22 cellular contexts compared by ENCODE assay signal in the genomic region with DNA sequence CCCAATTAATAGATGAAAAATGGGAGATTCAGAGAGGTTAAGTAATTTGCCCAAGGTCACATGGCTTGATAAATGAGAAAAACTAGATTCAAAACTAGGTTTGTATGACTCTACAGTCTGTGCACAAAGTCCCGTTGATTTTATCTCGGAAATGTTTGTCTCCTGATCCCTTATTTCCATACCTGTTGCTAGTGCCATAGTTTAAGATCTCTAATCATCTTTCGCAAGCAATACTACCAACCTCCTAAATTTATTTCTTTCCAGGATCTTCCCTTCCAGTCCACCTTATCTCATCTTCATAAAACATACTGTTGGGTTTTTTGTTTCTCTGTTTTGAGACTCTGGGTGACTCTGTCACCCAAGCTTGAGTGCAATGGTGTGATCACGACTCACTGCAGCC. TPM values are rescaled to one million over a fixed set of nuclear protein-coding genes. Genes with fewer than 3 reads are reported as not detected.
A peak's percentile ranks its signal among the peaks of the same experiment; 100 is the strongest.
DNase-seq lines count a peak whose midpoint lies in the region; ATAC-seq and TF ChIP-seq lines count a peak whose summit lies in the region.
"Had no signal": no experiment of that assay in that cellular context is flagged by ENCODE, and none has a peak within 500 bp of the region (broad histone marks: within the 10 kb centered on the region; RNA-seq: fewer than 3 reads in every experiment).

No MANE protein-coding gene starts in this region.

- no TSS peak for BruUV-seq in mammary epithelial cell (replicated peaks; lab: Mats Ljungman, UMichigan)

- POLR2A ChIA-PET in CD8-positive, alpha-beta T cell (lab: Charles Lee) = interaction anchor here (4.5 kb wide), 1 partner anchor 19 kb away, joined by 25 read pairs; no protein-coding TSS in a partner anchor

- dilution Hi-C loops in mammary epithelial cell (cut with HindIII; ENCODE audit: low sequenced_read_pairs) = no loop called here

- peak overlapping the region; percentile 4 to 24 for H3K4me3 Mint-ChIP-seq in activated T-cell treated with anti-CD3 and anti-CD28 coated beads, Interleukin-2, amount 50 U/mL, for 72 hours
- no peak overlapping the region for H3K4me3 Mint-ChIP-seq in CD8-positive, alpha-beta T cell

- H4K20me1 ChIP-seq in mammary epithelial cell (ENCODE audit: insufficient read depth, low read length) = no peaks in the 10 kb centered on the region

- TF ChIP-seq POLR2A in NB4 (IDR thresholded peaks at IDR 0.05; ENCODE audit: extremely low read depth, insufficient read length) = no peak

- peaks cover 0 to 12% of the 10 kb centered on the region in 2 donors for H3K36me3 Mint-ChIP-seq in activated T-cell treated with anti-CD3 and anti-CD28 coated beads, Interleukin-2, amount 50 U/mL, for 72 hours (ENCODE audit: insufficient read depth in 2 of 2)
- peaks cover 17% of the 10 kb centered on the region for H3K36me3 Mint-ChIP-seq in CD8-positive, alpha-beta T cell

- no peak overlapping the region for H2AFZ ChIP-seq in mammary epithelial cell (ENCODE audit: low read depth, low read length)

- CTCF ChIA-PET in CD8-positive, alpha-beta T cell (lab: Charles Lee) = interaction anchor here (0.6 kb wide), 1 partner anchor 13 kb away, joined by 3 read pairs; no protein-coding TSS in a partner anchor
- CTCF ChIA-PET in mammary epithelial cell (lab: Charles Lee; ENCODE audit: low non-redundant PET) = no interaction called here

- ATAC-seq in activated T-cell treated with anti-CD3 and anti-CD28 coated beads, Interleukin-2, amount 50 U/mL, for 72 hours (replicated peaks in 1 of 2) = no peak
- no peak for ATAC-seq in CD8-positive, alpha-beta T cell
- ATAC-seq in GM19351 (IDR thresholded peaks at IDR 0.05; ENCODE audit: unreplicated experiment) = no peak
- ATAC-seq: body of pancreas had no signal

- no peak overlapping the region for H3K9ac ChIP-seq in mammary epithelial cell (ENCODE audit: insufficient read depth, low read length)

- peak overlapping the region; percentile 11 for H3K4me2 ChIP-seq in mammary epithelial cell (ENCODE audit: insufficient read depth, low read depth, low read length)

- H3K9me3 Mint-ChIP-seq in activated T-cell treated with anti-CD3 and anti-CD28 coated beads, Interleukin-2, amount 50 U/mL, for 72 hours = no peaks in the 10 kb centered on the region
- H3K9me3 Mint-ChIP-seq in CD8-positive, alpha-beta T cell = no peaks in the 10 kb centered on the region

- in situ Hi-C loops in mammary epithelial cell (cut with MboI; ENCODE audit: low sequenced_read_pairs in 2 of 2) = loop anchor here in 1 of 2 donors (10.0 kb wide), 1 partner anchor 105 kb away; the partner anchor contains the start of gene FKBP9

- no peak overlapping the region for H3K27ac ChIP-seq in CD8-positive, alpha-beta T cell (ENCODE audit: low read depth, low read length)
- H3K27ac ChIP-seq in mammary epithelial cell (ENCODE audit: insufficient read depth, low read depth, low read length) = no peak overlapping the region
- H3K27ac ChIP-seq: adrenal gland, body of pancreas, SJCRH30, thoracic aorta had no signal

- no peak for DNase-seq in activated T-cell treated with anti-CD3 and anti-CD28 coated beads, Interleukin-2, amount 50 U/mL, for 72 hours
- no peak for DNase-seq in activated T-cell treated with anti-CD3 and anti-CD28 coated beads, Interleukin-2, amount 50 U/mL, for 1 hour
- no peak for DNase-seq in CD8-positive, alpha-beta T cell
- DNase-seq in NB4 (ENCODE audit: low read depth) (no peak), mammary epithelial cell (no peak), NCI-H128 (lab: John Stamatoyannopoulos, UW; ENCODE audit: unreplicated experiment) (no peak), cerebellar nuclear complex (lab: John Stamatoyannopoulos, UW) (no peak)
- DNase-seq: activated effector memory CD4-positive, alpha-beta T cell treated with Interleukin-2 at 50 U/mL for 16 hours; adrenal gland; body of pancreas; Calu3; DMS79 treated with DMSO at 0.1 percent for 48 hours; hypothalamus; mesenchymal stem cell; NCI-H1092 treated with DMSO at 0.1 percent for 48 hours; NCI-H187 treated with DMSO at 0.1 percent for 48 hours; NCI-H526; SJCRH30; stimulated activated naive CD4-positive, alpha-beta T cell treated with Interleukin-2 at 50 U/mL for 16 hours; T-helper 1 cell had no signal

- H3K4me1 Mint-ChIP-seq in activated T-cell treated with anti-CD3 and anti-CD28 coated beads, Interleukin-2, amount 50 U/mL, for 72 hours (ENCODE audit: low read depth) = peaks cover 52% of the 10 kb centered on the region
- H3K4me1 Mint-ChIP-seq in CD8-positive, alpha-beta T cell (ENCODE audit: low read depth) = peaks cover 63% of the 10 kb centered on the region

- H3K27ac Mint-ChIP-seq in activated T-cell treated with anti-CD3 and anti-CD28 coated beads, Interleukin-2, amount 50 U/mL, for 72 hours = peak overlapping the region; percentile 30
- peak overlapping the region; percentile 2 for H3K27ac Mint-ChIP-seq in CD8-positive, alpha-beta T cell

- no peak overlapping the region for H3K4me3 ChIP-seq in CD8-positive, alpha-beta T cell (ENCODE audit: low read depth, low read length)
- peak overlapping the region; percentile 94 for H3K4me3 ChIP-seq in NB4 (ENCODE audit: low read depth, low read length)
- H3K4me3 ChIP-seq in mammary epithelial cell (replicated peaks in 1 of 3; ENCODE audit: insufficient read depth in 1 of 3, low read depth in 2 of 3, low read length in 3 of 3) = no peak overlapping the region
- H3K4me3 ChIP-seq: adrenal gland, body of pancreas, SJCRH30, thoracic aorta had no signal

- intact Hi-C loops in CD8-positive, alpha-beta T cell (cut with DNase I, micrococcal nuclease) = loop anchor here in 1 of 2 experiments (5.0 to 10.0 kb wide), 2 partner anchors 95 to 1978 kb away; partner anchors contain the start of gene DPY19L1
- intact Hi-C loops in mammary epithelial cell (cut with micrococcal nuclease) = loop anchor here (5.0 kb wide), 1 partner anchor 167 kb away; the partner anchor contains the start of gene KBTBD2

- H3K36me3 ChIP-seq in CD8-positive, alpha-beta T cell (ENCODE audit: insufficient read depth, low read length) = no peaks in the 10 kb centered on the region
- H3K36me3 ChIP-seq in mammary epithelial cell (ENCODE audit: insufficient read depth, low read length) = no peaks in the 10 kb centered on the region
- H3K36me3 ChIP-seq: adrenal gland, thoracic aorta had no signal

- H3K79me2 ChIP-seq in mammary epithelial cell (ENCODE audit: insufficient read depth, low read length) = peaks cover 78% of the 10 kb centered on the region

- TF ChIP-seq CTCF in CD8-positive, alpha-beta T cell (IDR thresholded peaks at IDR 0.05) = no peak
- TF ChIP-seq CTCF in NB4 (IDR thresholded peaks at IDR 0.05; ENCODE audit: low read depth, low read length) (no peak), mammary epithelial cell (conservative IDR thresholded peaks at IDR 0.05 in 1 of 2, IDR thresholded peaks at IDR 0.05 in 1 of 2; ENCODE audit: extremely low read depth in 1 of 2, insufficient read depth in 1 of 2, low read depth in 1 of 2, low read length in 2 of 2) (no peak)

- H3K27me3 ChIP-seq in CD8-positive, alpha-beta T cell (ENCODE audit: insufficient read depth, low read length) = no peaks in the 10 kb centered on the region
- no peaks in the 10 kb centered on the region for H3K27me3 ChIP-seq in mammary epithelial cell (ENCODE audit: insufficient read depth, low read length)
- H3K27me3 ChIP-seq: adrenal gland, body of pancreas, SJCRH30 had no signal

- peaks cover 34% of the 10 kb centered on the region for H3K4me1 ChIP-seq in CD8-positive, alpha-beta T cell (ENCODE audit: insufficient read depth, low read length)
- H3K4me1 ChIP-seq in mammary epithelial cell (ENCODE audit: insufficient read depth, low read length) = peaks cover 5% of the 10 kb centered on the region

- WGBS in mammary epithelial cell (ENCODE audit: low coverage, missing lambda C conversion rate) = 71% methylated on average over 3 of the region's 4 CpGs

- no peaks in the 10 kb centered on the region for H3K9me3 ChIP-seq in CD8-positive, alpha-beta T cell (ENCODE audit: low read length)
- no peaks in the 10 kb centered on the region for H3K9me3 ChIP-seq in mammary epithelial cell (replicated peaks; ENCODE audit: insufficient read depth, low read length)
- H3K9me3 ChIP-seq: adrenal gland, body of pancreas, SJCRH30, thoracic aorta had no signal

- H3K27me3 Mint-ChIP-seq in activated T-cell treated with anti-CD3 and anti-CD28 coated beads, Interleukin-2, amount 50 U/mL, for 72 hours (ENCODE audit: low read depth) = no peaks in the 10 kb centered on the region
- no peaks in the 10 kb centered on the region for H3K27me3 Mint-ChIP-seq in CD8-positive, alpha-beta T cell (ENCODE audit: low read depth)

RNA-seq across cellular contexts. Expression of gene NT5C3A, which starts 2.9 kb away (rescaled TPM):
- 10 to 100 TPM; 45.7 to 51.0 TPM for total RNA-seq in activated T-cell treated with anti-CD3 and anti-CD28 coated beads, Interleukin-2, amount 50 U/mL, for 72 hours
- total RNA-seq in CD8-positive, alpha-beta T cell = 10 to 100 TPM; 36.1 to 39.6 TPM
- 10 to 100 TPM; 28.3 to 29.3 TPM for total RNA-seq in mammary epithelial cell
- 13.7 TPM for polyA plus RNA-seq in mammary epithelial cell
- polyA minus RNA-seq in mammary epithelial cell = 6.6 TPM

RNA-seq across cellular contexts. Expression of gene RP9, which starts 49.6 kb away (rescaled TPM):
- 10 to 100 TPM; 20.8 to 32.2 TPM for total RNA-seq in activated T-cell treated with anti-CD3 and anti-CD28 coated beads, Interleukin-2, amount 50 U/mL, for 72 hours
- 10 to 100 TPM; 20.2 to 21.8 TPM for total RNA-seq in CD8-positive, alpha-beta T cell
- total RNA-seq in mammary epithelial cell = 10 to 100 TPM in 1 of 2 donors, 1 to 10 TPM in 1; 7.2 to 17.1 TPM
- 17.6 TPM for polyA plus RNA-seq in mammary epithelial cell
- 6.9 TPM for polyA minus RNA-seq in mammary epithelial cell
